8 cellular contexts compared by ENCODE assay signal in the genomic region with DNA sequence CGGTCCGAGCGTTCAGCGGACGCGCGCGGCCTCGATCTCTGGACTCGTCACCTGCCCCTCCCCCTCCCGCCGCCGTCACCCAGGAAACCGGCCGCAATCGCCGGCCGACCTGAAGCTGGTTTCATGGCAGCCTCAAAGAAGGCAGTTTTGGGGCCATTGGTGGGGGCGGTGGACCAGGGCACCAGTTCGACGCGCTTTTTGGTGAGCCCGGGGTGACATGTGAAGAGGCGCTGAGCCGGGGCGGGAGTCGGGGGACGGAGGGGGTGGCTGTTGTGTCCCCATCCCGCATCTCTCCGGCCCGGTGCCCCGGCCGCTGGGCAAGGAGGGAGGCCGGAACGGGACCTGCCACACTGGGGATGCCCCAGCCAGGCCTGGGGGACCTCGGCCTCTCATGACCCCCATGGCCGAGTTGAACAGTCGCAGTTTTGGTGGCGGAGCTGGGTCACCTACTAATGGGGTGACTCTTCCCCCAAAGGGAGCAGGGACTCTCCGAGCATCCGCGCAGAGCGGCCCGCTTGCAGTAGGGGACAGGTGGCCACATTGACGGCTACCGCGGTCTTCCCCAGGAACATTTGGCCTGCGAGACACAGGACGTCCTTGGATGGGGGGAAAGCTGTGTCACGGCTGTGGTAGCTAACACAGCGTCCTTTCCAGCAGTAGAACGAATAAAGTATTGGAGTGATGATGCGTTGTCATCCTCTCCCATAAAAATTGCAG. TPM values are rescaled to one million over a fixed set of nuclear protein-coding genes. Genes with fewer than 3 reads are reported as not detected.
DNase-seq lines count a peak whose midpoint lies in the region; ATAC-seq lines count a peak whose summit lies in the region.

TSS of gene GK (plus strand) at position 9 of the 717 bp plus-strand sequence. CDS start at position 124, 115 bp downstream.

- peak within 1 kb of the TSS; percentile 30 for H3K9ac ChIP-seq in endocrine pancreas (ENCODE audit: control insufficient read depth, insufficient read depth, low read length)

- no peaks in the 10 kb centered on the region for H3K27me3 ChIP-seq in endocrine pancreas (ENCODE audit: control insufficient read depth, insufficient read depth, low read length)

- H3K36me3 ChIP-seq in endocrine pancreas (ENCODE audit: control insufficient read depth, insufficient read depth, low read length) = no peaks in the 10 kb centered on the region

- peak; percentile 25 for ATAC-seq in GM18907 (IDR thresholded peaks at IDR 0.05; ENCODE audit: unreplicated experiment)
- peak; percentile 4 for ATAC-seq in HG03159 (IDR thresholded peaks at IDR 0.05; ENCODE audit: unreplicated experiment)

- H3K9me3 ChIP-seq in endocrine pancreas (ENCODE audit: control insufficient read depth, low read length) = no peaks in the 10 kb centered on the region

- peak within 1 kb of the TSS; percentile 71 for H3K4me3 ChIP-seq in endocrine pancreas (ENCODE audit: control insufficient read depth, insufficient read depth, low read length)

- H3K4me1 ChIP-seq in endocrine pancreas (ENCODE audit: control insufficient read depth, insufficient read depth, low read length) = no peaks in the 10 kb centered on the region

- DNase-seq in Ammon's horn (ENCODE audit: low spot score) = peak; percentile 17
- DNase-seq in mucosa of gallbladder (ENCODE audit: low spot score) = no peak
- DNase-seq in ureter (ENCODE audit: low spot score) = peak; percentile 53
- no peak for DNase-seq in NCI-H1436 (lab: John Stamatoyannopoulos, UW)

- intact Hi-C loops in T-helper 2 cell treated with Interferon-gamma antibody and Interleukin-4, amounts not matched to agents 100 ng/mL and 5 ng/mL, for 36 hours (cut with micrococcal nuclease) = loop anchor here (2.0 to 5.0 kb wide), 2 partner anchors 77 to 179 kb away; partner anchors contain the start of gene TASL

RNA-seq across cellular contexts. Expression of gene GK, which starts in this region (rescaled TPM):
- total RNA-seq in T-helper 2 cell treated with Interferon-gamma antibody and Interleukin-4, amounts not matched to agents 100 ng/mL and 5 ng/mL, for 36 hours = 31.8 and 38.1 TPM in 2 replicates
- total RNA-seq in mucosa of gallbladder (29.1 TPM), ureter (14.1 TPM)

Comparison
In these comparisons a context has a peak if more than half of its experiments do, and no peak if none do; other contexts are left out.
1. DNase-seq: peak in Ammon's horn (single experiment) and ureter (single experiment); none in mucosa of gallbladder (single experiment) and NCI-H1436 (single experiment).